In the genomic region with DNA sequence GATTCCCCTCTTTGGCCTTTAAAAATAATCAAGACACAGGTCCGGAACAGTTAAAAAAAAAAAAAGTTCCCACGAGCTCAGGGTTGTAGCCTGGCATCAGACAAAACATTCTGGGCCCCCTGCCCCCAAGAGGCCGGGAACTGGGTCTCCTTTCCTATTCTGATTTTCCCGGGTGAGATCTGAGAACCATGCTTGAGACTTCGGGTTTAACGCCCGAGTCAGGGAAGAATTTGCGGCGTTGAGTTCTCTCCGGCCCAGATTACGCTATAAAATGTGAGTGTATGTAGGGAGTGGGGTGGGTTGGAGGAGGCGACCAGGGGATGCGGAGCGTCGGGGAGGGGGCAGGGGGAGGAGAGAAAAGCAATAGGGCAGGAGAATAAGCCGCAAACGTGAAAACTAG, we compare ENCODE assay signal across 15 cellular contexts. TPM values are rescaled to one million over a fixed set of nuclear protein-coding genes. Genes with fewer than 3 reads are reported as not detected.
DNase-seq lines count a peak whose midpoint lies in the region; TF ChIP-seq lines count a peak whose summit lies in the region.
"Had no signal": no experiment of that assay in that cellular context is flagged by ENCODE, and none has a peak within 500 bp of the region (broad histone marks: within the 10 kb centered on the region; RNA-seq: fewer than 3 reads in every experiment).

No MANE protein-coding gene starts in this region.

- DNase-seq in EH (ENCODE audit: low read depth) (peak; percentile 27), LHCN-M2 (ENCODE audit: low read depth) (peak; percentile 52), dorsolateral prefrontal cortex (no peak), NCI-H2029 treated with DMSO at 0.1 percent for 48 hours (lab: John Stamatoyannopoulos, UW) (no peak), hippocampal formation (lab: John Stamatoyannopoulos, UW) (no peak)
- DNase-seq in stimulated activated CD4-positive, alpha-beta T cell treated with anti-CD3 and anti-CD28 coated beads, Interleukin-1b, Interleukin-23, amount 100 ng/mL, for 48 hours = no peak
- DNase-seq: activated naive CD4-positive, alpha-beta T cell treated with anti-CD3 and anti-CD28 coated beads, Interleukin-2, amount 50 U/mL, for 16 hours; left lung; NCI-H69; WERI-Rb-1 had no signal

- TF ChIP-seq CTCF in dorsolateral prefrontal cortex (IDR thresholded peaks at IDR 0.05 in 54 of 56, conservative IDR thresholded peaks at IDR 0.05 in 2 of 56; ENCODE audit: low read depth in 1 of 56, partially characterized antibody in 56 of 56) = no peak

- peaks cover 36% of the 10 kb centered on the region for H3K4me1 ChIP-seq in neuron (ENCODE audit: insufficient read depth, low read length)
- H3K4me1 ChIP-seq: HAP-1 had no signal

- peaks cover 4% of the 10 kb centered on the region for H3K9me3 ChIP-seq in neuron (ENCODE audit: low read length)
- H3K9me3 ChIP-seq: HAP-1, left lung, suprapubic skin had no signal

- H2AFZ ChIP-seq in neuron (ENCODE audit: low read depth, low read length) = no peak overlapping the region

- H3K4me3 ChIP-seq in dorsolateral prefrontal cortex (peak overlapping the region; percentile 44 to 80 (median 67)), neuron (ENCODE audit: low read length) (peak overlapping the region; percentile 58)

- peaks cover 27% of the 10 kb centered on the region for H3K36me3 ChIP-seq in neuron (ENCODE audit: insufficient read depth, low read length)
- H3K36me3 ChIP-seq: HAP-1, left lung, suprapubic skin had no signal

- peak overlapping the region in 57 of 59 donors; percentile 16 to 99 (median 84) for H3K27ac ChIP-seq in dorsolateral prefrontal cortex
- H3K27ac ChIP-seq: left lung, suprapubic skin, WERI-Rb-1 had no signal

- intact Hi-C loops in dorsolateral prefrontal cortex (cut with DNase I) = no loop called here

- H3K27me3 ChIP-seq in dorsolateral prefrontal cortex (peaks cover 0 to 97% (median 64%) of the 10 kb centered on the region in 45 donors), neuron (ENCODE audit: insufficient read depth, low read length) (no peaks in the 10 kb centered on the region)

RNA-seq across cellular contexts. Expression of a gene that starts 2.6 kb away (rescaled TPM):
- 19.9 and 29.3 TPM in 2 replicates for total RNA-seq in LHCN-M2 (2014; rRNA removed)
- 16.0 TPM for polyA plus RNA-seq in LHCN-M2 (2012)
- 100 to 1,000 TPM in 1 of 120 experiments, 10 to 100 TPM in 119; 17.4 to 211 (median 34.4) TPM for total RNA-seq in dorsolateral prefrontal cortex
- total RNA-seq: HT1080 had no signal

RNA-seq across cellular contexts. Expression of a gene that starts 5.4 kb away (rescaled TPM):
- 1.1 and 3.4 TPM in 2 replicates for total RNA-seq in LHCN-M2 (2014; rRNA removed)
- 2.7 TPM for polyA plus RNA-seq in LHCN-M2 (2012)
- total RNA-seq in dorsolateral prefrontal cortex = 10 to 100 TPM in 8 of 120 experiments, 1 to 10 TPM in 112; 1.5 to 13.5 (median 4.8) TPM
- total RNA-seq: HT1080, left lung, progenitor cell of endocrine pancreas, suprapubic skin had no signal

Comparison
In these comparisons a context has a peak if more than half of its experiments do, and no peak if none do; other contexts are left out.
1. DNase-seq: peak in EH (single experiment) and LHCN-M2 (single experiment); none in dorsolateral prefrontal cortex (0 of 10), NCI-H2029 treated with DMSO at 0.1 percent for 48 hours (single experiment), stimulated activated CD4-positive, alpha-beta T cell treated with anti-CD3 and anti-CD28 coated beads, Interleukin-1b, Interleukin-23, amount 100 ng/mL, for 48 hours (single experiment) and hippocampal formation (0 of 2).